Comparison of ENCODE assay signal across 5 cellular contexts in genomic region chr12:85005047-85005446, GRCh38. TPM values are rescaled to one million over a fixed set of nuclear protein-coding genes. Genes with fewer than 3 reads are reported as not detected.
"Had no signal": no experiment of that assay in that cellular context is flagged by ENCODE, and none has a peak within 500 bp of the region (broad histone marks: within the 10 kb centered on the region; RNA-seq: fewer than 3 reads in every experiment).

No MANE protein-coding gene starts in this region.

RNA-seq across cellular contexts. Expression of gene TSPAN19, which starts 31.0 kb away (rescaled TPM):
- total RNA-seq: HepG2, IMR-90, PC-9, Peyer's patch, RPMI7951 had no signal
- polyA plus RNA-seq: HepG2, IMR-90 had no signal

RNA-seq across cellular contexts. Expression of gene LRRIQ1, which starts 31.1 kb away (rescaled TPM):
- total RNA-seq: HepG2, Peyer's patch had no signal
- polyA plus RNA-seq: HepG2 had no signal
